28 cellular contexts compared by ENCODE assay signal in the genomic region with DNA sequence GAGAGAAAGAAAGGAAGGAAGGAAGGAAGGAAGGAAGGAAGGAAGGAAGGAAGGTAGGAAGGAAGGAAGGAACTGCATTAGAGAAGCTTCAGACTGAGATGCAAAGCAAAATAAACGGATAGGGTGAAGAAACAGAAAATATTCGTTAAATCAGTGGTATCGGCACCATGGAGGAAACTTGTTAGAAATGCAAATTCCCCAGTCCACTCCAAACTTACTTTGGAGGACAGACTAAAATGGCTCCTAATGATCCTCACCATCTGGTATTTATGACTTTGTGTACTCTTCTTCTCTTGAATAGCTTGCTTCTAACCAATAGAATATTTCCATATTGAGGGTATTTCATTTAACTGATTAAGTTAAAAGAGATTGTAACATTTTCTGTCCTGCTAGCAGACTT.
"Had no signal": no experiment of that assay in that cellular context is flagged by ENCODE, and none has a peak within 500 bp of the region (broad histone marks: within the 10 kb centered on the region; RNA-seq: fewer than 3 reads in every experiment).

No MANE protein-coding gene starts in this region.

- H3K27me3 ChIP-seq: colonic mucosa, dorsolateral prefrontal cortex, esophagus muscularis mucosa, esophagus squamous epithelium, foreskin keratinocyte, gastrocnemius medialis, gastroesophageal sphincter, heart left ventricle, heart right ventricle had no signal

- FAIRE-seq: colon, endometrium, endothelial cell of umbilical vein, frontal cortex had no signal

- H3K9me3 ChIP-seq: colonic mucosa, esophagus muscularis mucosa, esophagus squamous epithelium, gastrocnemius medialis had no signal

- DNase-seq: colonic mucosa; cortex of kidney; dermis blood vessel endothelial cell; dorsolateral prefrontal cortex; effector CD4-positive, alpha-beta T cell; effector CD8-positive, alpha-beta T cell; effector memory CD4-positive, alpha-beta T cell; effector memory CD8-positive, alpha-beta T cell; endodermal cell; erythroblast; esophagus squamous epithelium; foreskin fibroblast; foreskin keratinocyte; foreskin melanocyte; gastrocnemius medialis; glutamatergic neuron; head of caudate nucleus; heart left ventricle; heart right ventricle had no signal

- H3K4me3 ChIP-seq: colonic mucosa, coronary artery, dorsolateral prefrontal cortex, esophagus muscularis mucosa, esophagus squamous epithelium, gastrocnemius medialis, gastroesophageal sphincter, heart left ventricle, heart right ventricle had no signal

- ATAC-seq: effector memory CD8-positive, alpha-beta T cell; esophagus mucosa; foreskin keratinocyte; gastrocnemius medialis; gastroesophageal sphincter; heart left ventricle; heart right ventricle had no signal

- H3K4me1 ChIP-seq: colonic mucosa, esophagus muscularis mucosa, esophagus squamous epithelium, foreskin keratinocyte, gastrocnemius medialis, gastroesophageal sphincter, heart left ventricle, heart right ventricle had no signal

- H3K36me3 ChIP-seq: colonic mucosa, esophagus muscularis mucosa, esophagus squamous epithelium, gastrocnemius medialis, gastroesophageal sphincter, heart left ventricle, heart right ventricle had no signal

- H3K27ac ChIP-seq: colonic mucosa, coronary artery, dorsolateral prefrontal cortex, epithelial cell of prostate, esophagus muscularis mucosa, esophagus squamous epithelium, foreskin keratinocyte, gastrocnemius medialis, gastroesophageal sphincter, heart left ventricle, heart right ventricle had no signal
